ENCODE assay signal across 11 cellular contexts in the genomic region with DNA sequence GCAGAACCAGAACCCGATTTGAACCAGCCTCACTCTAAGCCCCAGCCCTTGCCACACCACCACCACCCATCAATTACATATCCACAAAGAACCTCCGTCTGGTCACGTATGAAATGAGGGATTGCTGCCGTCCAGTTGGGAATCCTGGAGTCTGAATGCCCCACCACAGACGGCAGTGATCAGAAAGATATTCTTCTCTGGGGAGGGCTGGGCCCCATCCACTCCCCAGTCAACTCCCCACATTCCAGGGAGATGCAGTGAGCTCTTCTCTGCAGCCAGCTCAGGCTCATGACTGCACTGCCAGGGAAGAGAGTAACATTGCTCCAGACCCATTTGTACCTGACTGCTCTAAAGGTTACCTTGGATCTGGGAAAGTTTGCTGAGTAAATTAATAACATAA.
"Had no signal": no experiment of that assay in that cellular context is flagged by ENCODE, and none has a peak within 500 bp of the region (broad histone marks: within the 10 kb centered on the region; RNA-seq: fewer than 3 reads in every experiment).

No MANE protein-coding gene starts in this region.

- H3K9me3 ChIP-seq: left lung, stomach, thyroid gland, uterus had no signal

- H3K9me3 Mint-ChIP-seq: activated naive CD4-positive, alpha-beta T cell treated with anti-CD3 and anti-CD28 coated beads, Interleukin-2, amount 50 U/mL, for 24 hours had no signal

- H3K4me3 Mint-ChIP-seq: activated CD4-positive, alpha-beta T cell treated with anti-CD3 and anti-CD28 coated beads for 36 hours; activated CD8-positive, alpha-beta T cell treated with anti-CD3 and anti-CD28 coated beads, Interleukin-2, amount 10 ng/mL, durations not matched to agents 7 days and 5 days; activated naive CD4-positive, alpha-beta T cell treated with anti-CD3 and anti-CD28 coated beads, Interleukin-2, amount 50 U/mL, for 24 hours had no signal

- H3K27ac ChIP-seq: left lung, stomach, uterus had no signal

- H3K36me3 ChIP-seq: left lung, stomach, thyroid gland, uterus had no signal

- DNase-seq: activated CD4-positive, alpha-beta T cell treated with anti-CD3 and anti-CD28 coated beads for 36 hours; activated CD8-positive, alpha-beta T cell treated with anti-CD3 and anti-CD28 coated beads, Interleukin-2, amount 10 ng/mL, durations not matched to agents 7 days and 5 days; cerebellar nuclear complex; dermis blood vessel endothelial cell; glutamatergic neuron; left lung; stomach; T1000; thyroid gland; uterus had no signal

- H3K27ac Mint-ChIP-seq: activated CD4-positive, alpha-beta T cell treated with anti-CD3 and anti-CD28 coated beads for 36 hours; activated naive CD4-positive, alpha-beta T cell treated with anti-CD3 and anti-CD28 coated beads, Interleukin-2, amount 50 U/mL, for 24 hours had no signal

- H3K36me3 Mint-ChIP-seq: activated naive CD4-positive, alpha-beta T cell treated with anti-CD3 and anti-CD28 coated beads, Interleukin-2, amount 50 U/mL, for 24 hours had no signal

- H3K27me3 ChIP-seq: left lung, stomach, thyroid gland, uterus had no signal

- H3K4me1 ChIP-seq: uterus had no signal

- ATAC-seq: activated CD4-positive, alpha-beta T cell treated with anti-CD3 and anti-CD28 coated beads for 36 hours; activated CD8-positive, alpha-beta T cell treated with anti-CD3 and anti-CD28 coated beads, Interleukin-2, amount 10 ng/mL, durations not matched to agents 7 days and 5 days; left lung had no signal

- H3K4me3 ChIP-seq: left lung, stomach, thyroid gland, uterus had no signal

- H3K27me3 Mint-ChIP-seq: activated CD4-positive, alpha-beta T cell treated with anti-CD3 and anti-CD28 coated beads for 36 hours; activated naive CD4-positive, alpha-beta T cell treated with anti-CD3 and anti-CD28 coated beads, Interleukin-2, amount 50 U/mL, for 24 hours had no signal
